In the genomic region with DNA sequence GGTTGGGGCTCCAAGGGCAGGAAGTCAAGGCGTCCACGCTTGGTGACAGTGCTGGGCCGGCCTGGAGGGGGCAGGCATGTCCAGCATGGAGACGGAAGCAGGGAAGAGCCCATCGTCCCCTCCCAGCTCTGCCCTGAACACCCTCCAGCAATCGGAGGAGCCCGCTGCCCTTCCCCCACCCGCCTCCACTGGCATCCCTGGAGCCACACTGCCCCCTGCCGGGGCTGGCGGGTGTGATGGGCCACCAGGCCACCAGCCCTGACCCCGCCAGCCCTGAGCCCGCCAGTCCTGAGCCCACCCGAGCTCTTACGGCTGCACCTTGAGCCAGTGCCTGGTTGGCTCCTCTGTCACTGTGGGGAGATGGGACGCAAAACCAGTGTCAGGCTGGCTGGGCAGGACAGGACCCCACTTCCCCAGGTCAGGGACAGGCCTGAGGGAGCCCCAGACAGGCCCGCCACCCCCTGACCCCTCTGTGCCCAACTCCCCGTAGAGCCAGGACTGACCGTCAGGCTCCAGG, we compare ENCODE assay signal across 1 cellular context.
A peak's percentile ranks its signal among the peaks of the same experiment; 100 is the strongest.
TF ChIP-seq lines count a peak whose summit lies in the region.

No MANE protein-coding gene starts in this region.

TF ChIP-seq in K562, 482 proteins besides CTCF, POLR2A, EP300 and RAD21 (continued from another document and continues in another):
- TF ChIP-seq, protein P1, sequence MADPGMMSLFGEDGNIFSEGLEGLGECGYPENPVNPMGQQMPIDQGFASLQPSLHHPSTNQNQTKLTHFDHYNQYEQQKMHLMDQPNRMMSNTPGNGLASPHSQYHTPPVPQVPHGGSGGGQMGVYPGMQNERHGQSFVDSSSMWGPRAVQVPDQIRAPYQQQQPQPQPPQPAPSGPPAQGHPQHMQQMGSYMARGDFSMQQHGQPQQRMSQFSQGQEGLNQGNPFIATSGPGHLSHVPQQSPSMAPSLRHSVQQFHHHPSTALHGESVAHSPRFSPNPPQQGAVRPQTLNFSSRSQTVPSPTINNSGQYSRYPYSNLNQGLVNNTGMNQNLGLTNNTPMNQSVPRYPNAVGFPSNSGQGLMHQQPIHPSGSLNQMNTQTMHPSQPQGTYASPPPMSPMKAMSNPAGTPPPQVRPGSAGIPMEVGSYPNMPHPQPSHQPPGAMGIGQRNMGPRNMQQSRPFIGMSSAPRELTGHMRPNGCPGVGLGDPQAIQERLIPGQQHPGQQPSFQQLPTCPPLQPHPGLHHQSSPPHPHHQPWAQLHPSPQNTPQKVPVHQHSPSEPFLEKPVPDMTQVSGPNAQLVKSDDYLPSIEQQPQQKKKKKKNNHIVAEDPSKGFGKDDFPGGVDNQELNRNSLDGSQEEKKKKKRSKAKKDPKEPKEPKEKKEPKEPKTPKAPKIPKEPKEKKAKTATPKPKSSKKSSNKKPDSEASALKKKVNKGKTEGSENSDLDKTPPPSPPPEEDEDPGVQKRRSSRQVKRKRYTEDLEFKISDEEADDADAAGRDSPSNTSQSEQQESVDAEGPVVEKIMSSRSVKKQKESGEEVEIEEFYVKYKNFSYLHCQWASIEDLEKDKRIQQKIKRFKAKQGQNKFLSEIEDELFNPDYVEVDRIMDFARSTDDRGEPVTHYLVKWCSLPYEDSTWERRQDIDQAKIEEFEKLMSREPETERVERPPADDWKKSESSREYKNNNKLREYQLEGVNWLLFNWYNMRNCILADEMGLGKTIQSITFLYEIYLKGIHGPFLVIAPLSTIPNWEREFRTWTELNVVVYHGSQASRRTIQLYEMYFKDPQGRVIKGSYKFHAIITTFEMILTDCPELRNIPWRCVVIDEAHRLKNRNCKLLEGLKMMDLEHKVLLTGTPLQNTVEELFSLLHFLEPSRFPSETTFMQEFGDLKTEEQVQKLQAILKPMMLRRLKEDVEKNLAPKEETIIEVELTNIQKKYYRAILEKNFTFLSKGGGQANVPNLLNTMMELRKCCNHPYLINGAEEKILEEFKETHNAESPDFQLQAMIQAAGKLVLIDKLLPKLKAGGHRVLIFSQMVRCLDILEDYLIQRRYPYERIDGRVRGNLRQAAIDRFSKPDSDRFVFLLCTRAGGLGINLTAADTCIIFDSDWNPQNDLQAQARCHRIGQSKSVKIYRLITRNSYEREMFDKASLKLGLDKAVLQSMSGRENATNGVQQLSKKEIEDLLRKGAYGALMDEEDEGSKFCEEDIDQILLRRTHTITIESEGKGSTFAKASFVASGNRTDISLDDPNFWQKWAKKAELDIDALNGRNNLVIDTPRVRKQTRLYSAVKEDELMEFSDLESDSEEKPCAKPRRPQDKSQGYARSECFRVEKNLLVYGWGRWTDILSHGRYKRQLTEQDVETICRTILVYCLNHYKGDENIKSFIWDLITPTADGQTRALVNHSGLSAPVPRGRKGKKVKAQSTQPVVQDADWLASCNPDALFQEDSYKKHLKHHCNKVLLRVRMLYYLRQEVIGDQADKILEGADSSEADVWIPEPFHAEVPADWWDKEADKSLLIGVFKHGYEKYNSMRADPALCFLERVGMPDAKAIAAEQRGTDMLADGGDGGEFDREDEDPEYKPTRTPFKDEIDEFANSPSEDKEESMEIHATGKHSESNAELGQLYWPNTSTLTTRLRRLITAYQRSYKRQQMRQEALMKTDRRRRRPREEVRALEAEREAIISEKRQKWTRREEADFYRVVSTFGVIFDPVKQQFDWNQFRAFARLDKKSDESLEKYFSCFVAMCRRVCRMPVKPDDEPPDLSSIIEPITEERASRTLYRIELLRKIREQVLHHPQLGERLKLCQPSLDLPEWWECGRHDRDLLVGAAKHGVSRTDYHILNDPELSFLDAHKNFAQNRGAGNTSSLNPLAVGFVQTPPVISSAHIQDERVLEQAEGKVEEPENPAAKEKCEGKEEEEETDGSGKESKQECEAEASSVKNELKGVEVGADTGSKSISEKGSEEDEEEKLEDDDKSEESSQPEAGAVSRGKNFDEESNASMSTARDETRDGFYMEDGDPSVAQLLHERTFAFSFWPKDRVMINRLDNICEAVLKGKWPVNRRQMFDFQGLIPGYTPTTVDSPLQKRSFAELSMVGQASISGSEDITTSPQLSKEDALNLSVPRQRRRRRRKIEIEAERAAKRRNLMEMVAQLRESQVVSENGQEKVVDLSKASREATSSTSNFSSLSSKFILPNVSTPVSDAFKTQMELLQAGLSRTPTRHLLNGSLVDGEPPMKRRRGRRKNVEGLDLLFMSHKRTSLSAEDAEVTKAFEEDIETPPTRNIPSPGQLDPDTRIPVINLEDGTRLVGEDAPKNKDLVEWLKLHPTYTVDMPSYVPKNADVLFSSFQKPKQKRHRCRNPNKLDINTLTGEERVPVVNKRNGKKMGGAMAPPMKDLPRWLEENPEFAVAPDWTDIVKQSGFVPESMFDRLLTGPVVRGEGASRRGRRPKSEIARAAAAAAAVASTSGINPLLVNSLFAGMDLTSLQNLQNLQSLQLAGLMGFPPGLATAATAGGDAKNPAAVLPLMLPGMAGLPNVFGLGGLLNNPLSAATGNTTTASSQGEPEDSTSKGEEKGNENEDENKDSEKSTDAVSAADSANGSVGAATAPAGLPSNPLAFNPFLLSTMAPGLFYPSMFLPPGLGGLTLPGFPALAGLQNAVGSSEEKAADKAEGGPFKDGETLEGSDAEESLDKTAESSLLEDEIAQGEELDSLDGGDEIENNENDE (IDR thresholded peaks at IDR 0.05; ENCODE audit: low read depth, low read length) = no peak
- no peak for TF ChIP-seq ZNF707 (CRISPR knock-in tag; conservative IDR thresholded peaks at IDR 0.05)
- no peak for TF ChIP-seq NFIX (CRISPR knock-in tag; IDR thresholded peaks at IDR 0.05; ENCODE audit: low read depth)
- peak; percentile 72; the same call in 1 of the 2 replicates for TF ChIP-seq TOE1 (IDR thresholded peaks at IDR 0.05; ENCODE audit: borderline replicate concordance)
- TF ChIP-seq TOE1 (CRISPR knock-in tag; IDR thresholded peaks at IDR 0.05; ENCODE audit: borderline replicate concordance, low read depth) = 0 out of 2 replicates have a peak, but pooled peaks have one; percentile 49
- TF ChIP-seq RHOXF2B (CRISPR knock-in tag; conservative IDR thresholded peaks at IDR 0.05) = no peak
- TF ChIP-seq FOXJ2 (tag; IDR thresholded peaks at IDR 0.05) = no peak
- TF ChIP-seq CEBPB (tag; IDR thresholded peaks at IDR 0.05) = no peak
- TF ChIP-seq, protein P2, sequence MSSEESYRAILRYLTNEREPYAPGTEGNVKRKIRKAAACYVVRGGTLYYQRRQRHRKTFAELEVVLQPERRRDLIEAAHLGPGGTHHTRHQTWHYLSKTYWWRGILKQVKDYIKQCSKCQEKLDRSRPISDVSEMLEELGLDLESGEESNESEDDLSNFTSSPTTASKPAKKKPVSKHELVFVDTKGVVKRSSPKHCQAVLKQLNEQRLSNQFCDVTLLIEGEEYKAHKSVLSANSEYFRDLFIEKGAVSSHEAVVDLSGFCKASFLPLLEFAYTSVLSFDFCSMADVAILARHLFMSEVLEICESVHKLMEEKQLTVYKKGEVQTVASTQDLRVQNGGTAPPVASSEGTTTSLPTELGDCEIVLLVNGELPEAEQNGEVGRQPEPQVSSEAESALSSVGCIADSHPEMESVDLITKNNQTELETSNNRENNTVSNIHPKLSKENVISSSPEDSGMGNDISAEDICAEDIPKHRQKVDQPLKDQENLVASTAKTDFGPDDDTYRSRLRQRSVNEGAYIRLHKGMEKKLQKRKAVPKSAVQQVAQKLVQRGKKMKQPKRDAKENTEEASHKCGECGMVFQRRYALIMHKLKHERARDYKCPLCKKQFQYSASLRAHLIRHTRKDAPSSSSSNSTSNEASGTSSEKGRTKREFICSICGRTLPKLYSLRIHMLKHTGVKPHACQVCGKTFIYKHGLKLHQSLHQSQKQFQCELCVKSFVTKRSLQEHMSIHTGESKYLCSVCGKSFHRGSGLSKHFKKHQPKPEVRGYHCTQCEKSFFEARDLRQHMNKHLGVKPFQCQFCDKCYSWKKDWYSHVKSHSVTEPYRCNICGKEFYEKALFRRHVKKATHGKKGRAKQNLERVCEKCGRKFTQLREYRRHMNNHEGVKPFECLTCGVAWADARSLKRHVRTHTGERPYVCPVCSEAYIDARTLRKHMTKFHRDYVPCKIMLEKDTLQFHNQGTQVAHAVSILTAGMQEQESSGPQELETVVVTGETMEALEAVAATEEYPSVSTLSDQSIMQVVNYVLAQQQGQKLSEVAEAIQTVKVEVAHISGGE (CRISPR knock-in tag; IDR thresholded peaks at IDR 0.05) = no peak
- TF ChIP-seq HNRNPUL1 (IDR thresholded peaks at IDR 0.05; ENCODE audit: low read length) = no peak
- TF ChIP-seq CBX1 (IDR thresholded peaks at IDR 0.05; ENCODE audit: low read depth) = no peak
- TF ChIP-seq TRIM24 (IDR thresholded peaks at IDR 0.05) = peak in 1 of 2 experiments; percentile 53; a peak in 2 of 4 replicates
- peak; percentile 60 for TF ChIP-seq CREM (IDR thresholded peaks at IDR 0.05; ENCODE audit: low read depth)
- TF ChIP-seq ZBED1 (IDR thresholded peaks at IDR 0.05) = no peak
- TF ChIP-seq, protein P3, sequence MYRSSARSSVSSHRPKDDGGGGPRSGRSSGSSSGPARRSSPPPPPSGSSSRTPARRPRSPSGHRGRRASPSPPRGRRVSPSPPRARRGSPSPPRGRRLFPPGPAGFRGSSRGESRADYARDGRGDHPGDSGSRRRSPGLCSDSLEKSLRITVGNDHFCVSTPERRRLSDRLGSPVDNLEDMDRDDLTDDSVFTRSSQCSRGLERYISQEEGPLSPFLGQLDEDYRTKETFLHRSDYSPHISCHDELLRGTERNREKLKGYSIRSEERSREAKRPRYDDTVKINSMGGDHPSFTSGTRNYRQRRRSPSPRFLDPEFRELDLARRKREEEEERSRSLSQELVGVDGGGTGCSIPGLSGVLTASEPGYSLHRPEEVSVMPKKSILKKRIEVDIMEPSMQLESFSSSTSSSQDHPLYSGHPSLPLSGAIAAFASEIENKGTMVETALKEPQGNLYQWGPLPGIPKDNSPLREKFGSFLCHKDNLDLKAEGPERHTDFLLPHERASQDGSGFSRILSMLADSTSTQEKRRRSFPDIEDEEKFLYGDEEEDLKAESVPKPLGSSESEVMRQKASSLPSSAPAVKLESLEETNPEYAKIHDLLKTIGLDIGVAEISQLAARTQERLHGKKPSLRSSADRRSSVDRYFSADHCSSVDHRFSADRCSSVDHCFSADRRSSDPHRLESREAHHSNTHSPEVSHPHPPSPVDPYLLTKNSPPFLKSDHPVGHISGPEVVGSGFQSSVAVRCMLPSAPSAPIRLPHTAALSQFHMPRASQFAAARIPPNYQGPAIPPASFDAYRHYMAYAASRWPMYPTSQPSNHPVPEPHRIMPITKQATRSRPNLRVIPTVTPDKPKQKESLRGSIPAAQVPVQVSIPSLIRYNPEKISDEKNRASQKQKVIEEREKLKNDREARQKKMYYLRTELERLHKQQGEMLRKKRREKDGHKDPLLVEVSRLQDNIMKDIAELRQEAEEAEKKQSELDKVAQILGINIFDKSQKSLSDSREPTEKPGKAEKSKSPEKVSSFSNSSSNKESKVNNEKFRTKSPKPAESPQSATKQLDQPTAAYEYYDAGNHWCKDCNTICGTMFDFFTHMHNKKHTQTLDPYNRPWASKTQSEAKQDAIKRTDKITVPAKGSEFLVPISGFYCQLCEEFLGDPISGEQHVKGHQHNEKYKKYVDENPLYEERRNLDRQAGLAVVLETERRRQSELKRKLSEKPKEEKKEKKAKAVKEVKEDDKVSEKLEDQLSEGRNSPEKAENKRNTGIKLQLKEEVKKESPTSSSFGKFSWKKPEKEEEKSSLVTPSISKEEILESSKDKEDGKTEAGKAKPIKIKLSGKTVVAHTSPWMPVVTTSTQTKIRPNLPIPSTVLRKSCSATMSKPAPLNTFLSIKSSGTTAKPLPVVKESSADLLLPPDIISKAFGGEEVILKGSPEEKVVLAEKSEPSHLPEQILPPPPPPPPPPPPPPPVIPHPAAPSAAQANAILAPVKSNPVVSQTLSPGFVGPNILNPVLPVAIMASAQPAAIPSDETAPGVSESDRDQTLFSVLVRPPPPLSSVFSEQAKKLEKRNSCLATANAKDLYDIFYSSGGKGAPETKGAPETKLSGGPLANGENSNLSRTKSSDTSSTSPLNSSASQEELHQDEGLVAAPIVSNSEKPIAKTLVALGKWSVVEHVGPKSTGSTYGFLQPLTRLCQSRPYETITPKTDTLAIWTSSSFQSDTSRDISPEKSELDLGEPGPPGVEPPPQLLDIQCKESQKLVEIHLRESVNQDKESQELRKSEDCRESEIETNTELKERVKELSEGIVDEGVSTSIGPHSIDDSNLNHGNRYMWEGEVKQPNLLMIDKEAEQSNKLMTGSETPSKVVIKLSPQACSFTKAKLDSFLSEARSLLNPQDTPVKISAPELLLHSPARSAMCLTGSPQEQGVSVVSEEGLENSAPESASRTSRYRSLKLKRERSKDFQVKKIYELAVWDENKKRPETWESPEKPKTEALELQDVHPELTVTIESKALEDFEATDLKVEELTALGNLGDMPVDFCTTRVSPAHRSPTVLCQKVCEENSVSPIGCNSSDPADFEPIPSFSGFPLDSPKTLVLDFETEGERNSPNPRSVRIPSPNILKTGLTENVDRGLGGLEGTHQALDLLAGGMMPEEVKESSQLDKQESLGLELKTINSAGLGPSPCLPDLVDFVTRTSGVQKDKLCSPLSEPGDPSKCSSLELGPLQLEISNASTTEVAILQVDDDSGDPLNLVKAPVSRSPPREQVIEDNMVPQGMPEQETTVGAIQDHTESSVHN (IDR thresholded peaks at IDR 0.05; ENCODE audit: borderline replicate concordance in 1 of 2, low read depth in 1 of 2) = no peak
- no peak for TF ChIP-seq HDAC1 (IDR thresholded peaks at IDR 0.05)
- TF ChIP-seq FUS (optimal IDR thresholded peaks at IDR 0.05; ENCODE audit: low read depth, low read length) = no peak
- TF ChIP-seq ZNF12 (CRISPR knock-in tag; IDR thresholded peaks at IDR 0.05) = no peak; the same call in 1 of the 2 replicates
- TF ChIP-seq NCOA6 (IDR thresholded peaks at IDR 0.05) = no peak
- TF ChIP-seq NFE2 (IDR thresholded peaks at IDR 0.05; ENCODE audit: low read depth) = no peak
- no peak for TF ChIP-seq CBFA2T2 (conservative IDR thresholded peaks at IDR 0.05)
- peak; percentile 24 for TF ChIP-seq PHF20 (IDR thresholded peaks at IDR 0.05; ENCODE audit: partially characterized antibody)
- no peak for TF ChIP-seq NCOA4 (IDR thresholded peaks at IDR 0.05; ENCODE audit: partially characterized antibody)
- TF ChIP-seq RBM22 (IDR thresholded peaks at IDR 0.05; ENCODE audit: low read depth, low read length, poor library complexity, severe bottlenecking) = peak; percentile 71
- TF ChIP-seq, protein P4, sequence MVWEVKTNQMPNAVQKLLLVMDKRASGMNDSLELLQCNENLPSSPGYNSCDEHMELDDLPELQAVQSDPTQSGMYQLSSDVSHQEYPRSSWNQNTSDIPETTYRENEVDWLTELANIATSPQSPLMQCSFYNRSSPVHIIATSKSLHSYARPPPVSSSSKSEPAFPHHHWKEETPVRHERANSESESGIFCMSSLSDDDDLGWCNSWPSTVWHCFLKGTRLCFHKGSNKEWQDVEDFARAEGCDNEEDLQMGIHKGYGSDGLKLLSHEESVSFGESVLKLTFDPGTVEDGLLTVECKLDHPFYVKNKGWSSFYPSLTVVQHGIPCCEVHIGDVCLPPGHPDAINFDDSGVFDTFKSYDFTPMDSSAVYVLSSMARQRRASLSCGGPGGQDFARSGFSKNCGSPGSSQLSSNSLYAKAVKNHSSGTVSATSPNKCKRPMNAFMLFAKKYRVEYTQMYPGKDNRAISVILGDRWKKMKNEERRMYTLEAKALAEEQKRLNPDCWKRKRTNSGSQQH (CRISPR knock-in tag; IDR thresholded peaks at IDR 0.05) = no peak
- peak; percentile 89 to 94 for TF ChIP-seq MAZ (CRISPR knock-in tag; conservative IDR thresholded peaks at IDR 0.05 in 1 of 2, IDR thresholded peaks at IDR 0.05 in 1 of 2)
- no peak for TF ChIP-seq SIRT6 (IDR thresholded peaks at IDR 0.05; ENCODE audit: low read depth, low read length)
- no peak for TF ChIP-seq SRSF7 (optimal IDR thresholded peaks at IDR 0.05; ENCODE audit: low read depth, low read length)
